Comparison of ENCODE assay signal across 2 cellular contexts in the genomic region with DNA sequence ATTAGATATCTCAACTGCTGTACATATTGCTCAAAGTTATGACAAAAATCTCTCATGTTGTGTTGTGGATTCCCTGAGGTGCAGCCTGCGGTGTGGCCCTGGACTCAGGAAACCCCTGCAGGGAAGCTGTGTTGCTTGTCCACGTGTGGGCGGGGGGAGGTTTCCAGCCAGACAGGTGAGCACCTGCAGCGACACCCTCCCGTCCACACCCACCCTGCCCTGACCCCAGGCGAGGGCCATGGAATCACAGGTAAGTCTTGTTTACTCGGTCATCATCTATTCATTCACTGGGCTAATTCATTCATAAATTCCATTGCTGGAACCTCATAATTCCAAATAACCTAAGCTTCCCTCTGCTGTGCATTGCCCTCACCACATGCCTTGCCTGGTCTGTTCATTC.
TF ChIP-seq lines count a peak whose summit lies in the region.

No MANE protein-coding gene starts in this region.

TF ChIP-seq in SK-N-SH, 30 proteins besides CTCF, POLR2A, EP300 and RAD21 (continued from another document):
- TF ChIP-seq, protein P1, sequence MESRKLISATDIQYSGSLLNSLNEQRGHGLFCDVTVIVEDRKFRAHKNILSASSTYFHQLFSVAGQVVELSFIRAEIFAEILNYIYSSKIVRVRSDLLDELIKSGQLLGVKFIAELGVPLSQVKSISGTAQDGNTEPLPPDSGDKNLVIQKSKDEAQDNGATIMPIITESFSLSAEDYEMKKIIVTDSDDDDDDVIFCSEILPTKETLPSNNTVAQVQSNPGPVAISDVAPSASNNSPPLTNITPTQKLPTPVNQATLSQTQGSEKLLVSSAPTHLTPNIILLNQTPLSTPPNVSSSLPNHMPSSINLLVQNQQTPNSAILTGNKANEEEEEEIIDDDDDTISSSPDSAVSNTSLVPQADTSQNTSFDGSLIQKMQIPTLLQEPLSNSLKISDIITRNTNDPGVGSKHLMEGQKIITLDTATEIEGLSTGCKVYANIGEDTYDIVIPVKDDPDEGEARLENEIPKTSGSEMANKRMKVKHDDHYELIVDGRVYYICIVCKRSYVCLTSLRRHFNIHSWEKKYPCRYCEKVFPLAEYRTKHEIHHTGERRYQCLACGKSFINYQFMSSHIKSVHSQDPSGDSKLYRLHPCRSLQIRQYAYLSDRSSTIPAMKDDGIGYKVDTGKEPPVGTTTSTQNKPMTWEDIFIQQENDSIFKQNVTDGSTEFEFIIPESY (IDR thresholded peaks at IDR 0.05; ENCODE audit: borderline replicate concordance, low read depth) = no peak
- TF ChIP-seq FOXJ3 (CRISPR knock-in tag; IDR thresholded peaks at IDR 0.05) = no peak
- no peak for TF ChIP-seq MEF2A (IDR thresholded peaks at IDR 0.05; ENCODE audit: borderline replicate concordance, low read depth)
- TF ChIP-seq, protein P2, sequence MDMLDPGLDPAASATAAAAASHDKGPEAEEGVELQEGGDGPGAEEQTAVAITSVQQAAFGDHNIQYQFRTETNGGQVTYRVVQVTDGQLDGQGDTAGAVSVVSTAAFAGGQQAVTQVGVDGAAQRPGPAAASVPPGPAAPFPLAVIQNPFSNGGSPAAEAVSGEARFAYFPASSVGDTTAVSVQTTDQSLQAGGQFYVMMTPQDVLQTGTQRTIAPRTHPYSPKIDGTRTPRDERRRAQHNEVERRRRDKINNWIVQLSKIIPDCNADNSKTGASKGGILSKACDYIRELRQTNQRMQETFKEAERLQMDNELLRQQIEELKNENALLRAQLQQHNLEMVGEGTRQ (IDR thresholded peaks at IDR 0.05; ENCODE audit: borderline replicate concordance, low read depth, low read length) = no peak
- TF ChIP-seq FOSL2 (IDR thresholded peaks at IDR 0.05; ENCODE audit: borderline replicate concordance, low read depth) = no peak

TF ChIP-seq in SK-N-SH treated with all-trans-retinoic acid at 6 μM for 48 hours, 23 proteins besides CTCF, POLR2A, EP300 and RAD21 (continued from another document):
- TF ChIP-seq, protein P3, sequence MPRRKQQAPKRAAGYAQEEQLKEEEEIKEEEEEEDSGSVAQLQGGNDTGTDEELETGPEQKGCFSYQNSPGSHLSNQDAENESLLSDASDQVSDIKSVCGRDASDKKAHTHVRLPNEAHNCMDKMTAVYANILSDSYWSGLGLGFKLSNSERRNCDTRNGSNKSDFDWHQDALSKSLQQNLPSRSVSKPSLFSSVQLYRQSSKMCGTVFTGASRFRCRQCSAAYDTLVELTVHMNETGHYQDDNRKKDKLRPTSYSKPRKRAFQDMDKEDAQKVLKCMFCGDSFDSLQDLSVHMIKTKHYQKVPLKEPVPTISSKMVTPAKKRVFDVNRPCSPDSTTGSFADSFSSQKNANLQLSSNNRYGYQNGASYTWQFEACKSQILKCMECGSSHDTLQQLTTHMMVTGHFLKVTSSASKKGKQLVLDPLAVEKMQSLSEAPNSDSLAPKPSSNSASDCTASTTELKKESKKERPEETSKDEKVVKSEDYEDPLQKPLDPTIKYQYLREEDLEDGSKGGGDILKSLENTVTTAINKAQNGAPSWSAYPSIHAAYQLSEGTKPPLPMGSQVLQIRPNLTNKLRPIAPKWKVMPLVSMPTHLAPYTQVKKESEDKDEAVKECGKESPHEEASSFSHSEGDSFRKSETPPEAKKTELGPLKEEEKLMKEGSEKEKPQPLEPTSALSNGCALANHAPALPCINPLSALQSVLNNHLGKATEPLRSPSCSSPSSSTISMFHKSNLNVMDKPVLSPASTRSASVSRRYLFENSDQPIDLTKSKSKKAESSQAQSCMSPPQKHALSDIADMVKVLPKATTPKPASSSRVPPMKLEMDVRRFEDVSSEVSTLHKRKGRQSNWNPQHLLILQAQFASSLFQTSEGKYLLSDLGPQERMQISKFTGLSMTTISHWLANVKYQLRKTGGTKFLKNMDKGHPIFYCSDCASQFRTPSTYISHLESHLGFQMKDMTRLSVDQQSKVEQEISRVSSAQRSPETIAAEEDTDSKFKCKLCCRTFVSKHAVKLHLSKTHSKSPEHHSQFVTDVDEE (CRISPR knock-in tag; IDR thresholded peaks at IDR 0.05) = no peak
- TF ChIP-seq SNAI2 (CRISPR knock-in tag; IDR thresholded peaks at IDR 0.05) (no peak), CSDC2 (CRISPR knock-in tag; IDR thresholded peaks at IDR 0.05) (no peak), TCF4 (CRISPR knock-in tag; IDR thresholded peaks at IDR 0.05; ENCODE audit: borderline replicate concordance) (no peak), RARB (CRISPR knock-in tag; IDR thresholded peaks at IDR 0.05) (no peak), ARNTL (CRISPR knock-in tag; IDR thresholded peaks at IDR 0.05; ENCODE audit: borderline replicate concordance, low read depth) (no peak)
- TF ChIP-seq, protein P4, sequence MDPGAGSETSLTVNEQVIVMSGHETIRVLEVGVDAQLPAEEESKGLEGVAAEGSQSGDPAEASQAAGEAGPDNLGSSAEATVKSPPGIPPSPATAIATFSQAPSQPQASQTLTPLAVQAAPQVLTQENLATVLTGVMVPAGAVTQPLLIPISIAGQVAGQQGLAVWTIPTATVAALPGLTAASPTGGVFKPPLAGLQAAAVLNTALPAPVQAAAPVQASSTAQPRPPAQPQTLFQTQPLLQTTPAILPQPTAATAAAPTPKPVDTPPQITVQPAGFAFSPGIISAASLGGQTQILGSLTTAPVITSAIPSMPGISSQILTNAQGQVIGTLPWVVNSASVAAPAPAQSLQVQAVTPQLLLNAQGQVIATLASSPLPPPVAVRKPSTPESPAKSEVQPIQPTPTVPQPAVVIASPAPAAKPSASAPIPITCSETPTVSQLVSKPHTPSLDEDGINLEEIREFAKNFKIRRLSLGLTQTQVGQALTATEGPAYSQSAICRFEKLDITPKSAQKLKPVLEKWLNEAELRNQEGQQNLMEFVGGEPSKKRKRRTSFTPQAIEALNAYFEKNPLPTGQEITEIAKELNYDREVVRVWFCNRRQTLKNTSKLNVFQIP (CRISPR knock-in tag; IDR thresholded peaks at IDR 0.05; ENCODE audit: borderline replicate concordance, low read depth) = no peak
- TF ChIP-seq, protein P5, sequence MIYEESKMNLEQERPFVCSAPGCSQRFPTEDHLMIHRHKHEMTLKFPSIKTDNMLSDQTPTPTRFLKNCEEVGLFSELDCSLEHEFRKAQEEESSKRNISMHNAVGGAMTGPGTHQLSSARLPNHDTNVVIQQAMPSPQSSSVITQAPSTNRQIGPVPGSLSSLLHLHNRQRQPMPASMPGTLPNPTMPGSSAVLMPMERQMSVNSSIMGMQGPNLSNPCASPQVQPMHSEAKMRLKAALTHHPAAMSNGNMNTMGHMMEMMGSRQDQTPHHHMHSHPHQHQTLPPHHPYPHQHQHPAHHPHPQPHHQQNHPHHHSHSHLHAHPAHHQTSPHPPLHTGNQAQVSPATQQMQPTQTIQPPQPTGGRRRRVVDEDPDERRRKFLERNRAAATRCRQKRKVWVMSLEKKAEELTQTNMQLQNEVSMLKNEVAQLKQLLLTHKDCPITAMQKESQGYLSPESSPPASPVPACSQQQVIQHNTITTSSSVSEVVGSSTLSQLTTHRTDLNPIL (CRISPR knock-in tag; IDR thresholded peaks at IDR 0.05; ENCODE audit: low read depth) = no peak
- TF ChIP-seq, protein P6, sequence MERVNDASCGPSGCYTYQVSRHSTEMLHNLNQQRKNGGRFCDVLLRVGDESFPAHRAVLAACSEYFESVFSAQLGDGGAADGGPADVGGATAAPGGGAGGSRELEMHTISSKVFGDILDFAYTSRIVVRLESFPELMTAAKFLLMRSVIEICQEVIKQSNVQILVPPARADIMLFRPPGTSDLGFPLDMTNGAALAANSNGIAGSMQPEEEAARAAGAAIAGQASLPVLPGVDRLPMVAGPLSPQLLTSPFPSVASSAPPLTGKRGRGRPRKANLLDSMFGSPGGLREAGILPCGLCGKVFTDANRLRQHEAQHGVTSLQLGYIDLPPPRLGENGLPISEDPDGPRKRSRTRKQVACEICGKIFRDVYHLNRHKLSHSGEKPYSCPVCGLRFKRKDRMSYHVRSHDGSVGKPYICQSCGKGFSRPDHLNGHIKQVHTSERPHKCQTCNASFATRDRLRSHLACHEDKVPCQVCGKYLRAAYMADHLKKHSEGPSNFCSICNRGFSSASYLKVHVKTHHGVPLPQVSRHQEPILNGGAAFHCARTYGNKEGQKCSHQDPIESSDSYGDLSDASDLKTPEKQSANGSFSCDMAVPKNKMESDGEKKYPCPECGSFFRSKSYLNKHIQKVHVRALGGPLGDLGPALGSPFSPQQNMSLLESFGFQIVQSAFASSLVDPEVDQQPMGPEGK (CRISPR knock-in tag; IDR thresholded peaks at IDR 0.05; ENCODE audit: borderline replicate concordance) = no peak
